In the genomic region with DNA sequence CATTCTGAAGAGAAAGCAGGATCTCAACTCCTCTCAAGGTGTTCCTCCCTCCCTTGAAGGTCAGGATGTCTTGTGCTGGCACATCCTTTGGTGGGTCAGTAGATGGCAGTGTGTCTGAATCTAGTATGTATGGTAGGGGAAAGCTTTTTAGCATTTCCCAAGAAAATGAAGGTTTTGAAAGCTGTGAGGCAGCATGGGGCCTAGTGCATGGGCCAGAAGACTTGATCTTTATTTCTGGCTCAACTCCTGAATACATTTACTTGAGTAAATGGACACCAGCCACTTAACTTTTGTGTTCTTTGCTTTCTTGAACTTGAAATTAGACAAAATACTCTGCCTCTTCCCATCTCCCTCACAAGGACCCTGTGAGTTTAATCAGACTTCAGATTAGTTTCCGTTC, we compare ENCODE assay signal across 8 cellular contexts.
DNase-seq lines count a peak whose midpoint lies in the region; ATAC-seq and TF ChIP-seq lines count a peak whose summit lies in the region.

No MANE protein-coding gene starts in this region.

- no peaks in the 10 kb centered on the region for H3F3A ChIP-seq in neural cell (ENCODE audit: insufficient read depth, low read length, poor library complexity, severe bottlenecking)

- H3K9me3 ChIP-seq in neural cell (ENCODE audit: low read length): no peaks in the 10 kb centered on the region
- no peaks in the 10 kb centered on the region for H3K9me3 ChIP-seq in vagina

- peak; percentile 94 for ATAC-seq in GM18867 (IDR thresholded peaks at IDR 0.05; ENCODE audit: unreplicated experiment)
- peak; percentile 67 for ATAC-seq in HG03045 (IDR thresholded peaks at IDR 0.05; ENCODE audit: unreplicated experiment)

- no peaks in the 10 kb centered on the region for H3K9me2 ChIP-seq in neural cell (ENCODE audit: insufficient read depth, low read length)

- no peak for TF ChIP-seq EP300 in neural cell (conservative IDR thresholded peaks at IDR 0.05; ENCODE audit: poor library complexity, severe bottlenecking)

- H3K27ac ChIP-seq in neural cell (ENCODE audit: low read length): no peak overlapping the region
- no peak overlapping the region for H3K27ac ChIP-seq in vagina

- H3K9ac ChIP-seq in neural cell (ENCODE audit: low read length): no peak overlapping the region

- TF ChIP-seq RAD21 in neural cell (conservative IDR thresholded peaks at IDR 0.05): peak; percentile 74

- H3K36me3 ChIP-seq in neural cell (ENCODE audit: insufficient read depth, low read length): no peaks in the 10 kb centered on the region
- no peaks in the 10 kb centered on the region for H3K36me3 ChIP-seq in vagina

- H3K4me3 ChIP-seq in fibroblast of mammary gland (ENCODE audit: control insufficient read depth, low read depth, low read length): no peak overlapping the region
- H3K4me3 ChIP-seq in neural cell (ENCODE audit: low read length): no peak overlapping the region
- no peak overlapping the region for H3K4me3 ChIP-seq in vagina

- no peaks in the 10 kb centered on the region for H4K20me1 ChIP-seq in neural cell (ENCODE audit: insufficient read depth)

- H3K4me2 ChIP-seq in neural cell (ENCODE audit: low read length): no peak overlapping the region

- peak; percentile 88 for TF ChIP-seq CTCF in fibroblast of mammary gland (conservative IDR thresholded peaks at IDR 0.05; ENCODE audit: control insufficient read depth, insufficient read depth, low read depth, low read length)
- TF ChIP-seq CTCF in neural cell (IDR thresholded peaks at IDR 0.05; ENCODE audit: poor library complexity, severe bottlenecking): peak; percentile 75
- TF ChIP-seq CTCF in vagina (IDR thresholded peaks at IDR 0.05): peak in 2 of 3 experiments; percentile 16 to 30

- DNase-seq in Ammon's horn (ENCODE audit: low spot score): peak; percentile 87
- DNase-seq in NCI-H460 (ENCODE audit: extremely low read depth, low read depth): peak; percentile 15
- DNase-seq in activated T-cell treated with anti-CD3 and anti-CD28 coated beads for 24 hours (ENCODE audit: low read depth): peak; percentile 26
- DNase-seq in fibroblast of mammary gland (ENCODE audit: low read depth): peak; percentile 76
- no peak for DNase-seq in vagina (ENCODE audit: extremely low spot score in 2 of 2)

- TF ChIP-seq POLR2A in vagina (IDR thresholded peaks at IDR 0.05): no peak

- intact Hi-C loops in vagina (cut with DNase I): no loop called here

- H3K79me2 ChIP-seq in neural cell (replicated peaks; ENCODE audit: insufficient read depth, low read length): no peaks in the 10 kb centered on the region

- H3K27me3 ChIP-seq in neural cell (ENCODE audit: insufficient read depth, low read depth, low read length) (no peaks in the 10 kb centered on the region), vagina (no peaks in the 10 kb centered on the region)

- no peak overlapping the region for H2AFZ ChIP-seq in neural cell (ENCODE audit: low read depth, low read length)

- peaks cover 12% of the 10 kb centered on the region for H3K4me1 ChIP-seq in vagina

TF ChIP-seq in neural cell, 6 proteins besides CTCF, POLR2A, EP300 and RAD21:
- TF ChIP-seq TAF1 (IDR thresholded peaks at IDR 0.05; ENCODE audit: low read depth): no peak
- TF ChIP-seq, protein P1, sequence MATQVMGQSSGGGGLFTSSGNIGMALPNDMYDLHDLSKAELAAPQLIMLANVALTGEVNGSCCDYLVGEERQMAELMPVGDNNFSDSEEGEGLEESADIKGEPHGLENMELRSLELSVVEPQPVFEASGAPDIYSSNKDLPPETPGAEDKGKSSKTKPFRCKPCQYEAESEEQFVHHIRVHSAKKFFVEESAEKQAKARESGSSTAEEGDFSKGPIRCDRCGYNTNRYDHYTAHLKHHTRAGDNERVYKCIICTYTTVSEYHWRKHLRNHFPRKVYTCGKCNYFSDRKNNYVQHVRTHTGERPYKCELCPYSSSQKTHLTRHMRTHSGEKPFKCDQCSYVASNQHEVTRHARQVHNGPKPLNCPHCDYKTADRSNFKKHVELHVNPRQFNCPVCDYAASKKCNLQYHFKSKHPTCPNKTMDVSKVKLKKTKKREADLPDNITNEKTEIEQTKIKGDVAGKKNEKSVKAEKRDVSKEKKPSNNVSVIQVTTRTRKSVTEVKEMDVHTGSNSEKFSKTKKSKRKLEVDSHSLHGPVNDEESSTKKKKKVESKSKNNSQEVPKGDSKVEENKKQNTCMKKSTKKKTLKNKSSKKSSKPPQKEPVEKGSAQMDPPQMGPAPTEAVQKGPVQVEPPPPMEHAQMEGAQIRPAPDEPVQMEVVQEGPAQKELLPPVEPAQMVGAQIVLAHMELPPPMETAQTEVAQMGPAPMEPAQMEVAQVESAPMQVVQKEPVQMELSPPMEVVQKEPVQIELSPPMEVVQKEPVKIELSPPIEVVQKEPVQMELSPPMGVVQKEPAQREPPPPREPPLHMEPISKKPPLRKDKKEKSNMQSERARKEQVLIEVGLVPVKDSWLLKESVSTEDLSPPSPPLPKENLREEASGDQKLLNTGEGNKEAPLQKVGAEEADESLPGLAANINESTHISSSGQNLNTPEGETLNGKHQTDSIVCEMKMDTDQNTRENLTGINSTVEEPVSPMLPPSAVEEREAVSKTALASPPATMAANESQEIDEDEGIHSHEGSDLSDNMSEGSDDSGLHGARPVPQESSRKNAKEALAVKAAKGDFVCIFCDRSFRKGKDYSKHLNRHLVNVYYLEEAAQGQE (IDR thresholded peaks at IDR 0.05; ENCODE audit: borderline replicate concordance): no peak
- no peak for TF ChIP-seq MXI1 (conservative IDR thresholded peaks at IDR 0.05; ENCODE audit: poor library complexity, severe bottlenecking)
- no peak for TF ChIP-seq POLR2AphosphoS5 (IDR thresholded peaks at IDR 0.05)
- peak; percentile 74 for TF ChIP-seq SMC3 (conservative IDR thresholded peaks at IDR 0.05; ENCODE audit: poor library complexity)
- TF ChIP-seq EZH2 (IDR thresholded peaks at IDR 0.05; ENCODE audit: borderline replicate concordance, insufficient read depth, low read length, poor library complexity, severe bottlenecking): no peak

Comparison
In these comparisons a context has a peak if more than half of its experiments do, and no peak if none do; other contexts are left out.
1. DNase-seq: peak in Ammon's horn (single experiment), NCI-H460 (single experiment), activated T-cell treated with anti-CD3 and anti-CD28 coated beads for 24 hours (single experiment) and fibroblast of mammary gland (single experiment); none in vagina (0 of 2).
2. CTCF ChIP-seq: peak in every context shown above with its lines; median percentile 88 in fibroblast of mammary gland; 75 in neural cell; 23 in vagina.